In genomic region chr21:43938751-43939442, GRCh38 we compare ENCODE assay signal across 7 cellular contexts.
DNase-seq lines count a peak whose midpoint lies in the region; ATAC-seq and TF ChIP-seq lines count a peak whose summit lies in the region.

No MANE protein-coding gene starts in this region.

- WGBS in lower leg skin, 2 donors, result 37 to 38% methylated on average over 27 to 28 of the region's 30 CpGs

- peak; percentile 99 for TF ChIP-seq CTCF in GM13977 (IDR thresholded peaks at IDR 0.05; ENCODE audit: extremely low read depth, insufficient read depth, missing control alignments)
- peak; percentile 75 for TF ChIP-seq CTCF in HFFc6 (IDR thresholded peaks at IDR 0.05)
- peak; percentile 51 for TF ChIP-seq CTCF in coronary artery (IDR thresholded peaks at IDR 0.05)
- peak in 1 of 3 donors; percentile 53 for TF ChIP-seq CTCF in lower leg skin (IDR thresholded peaks at IDR 0.05)

- in situ Hi-C loops in GM13977 (cut with MboI; ENCODE audit: low pct_unique_long_range_greater_than_20kb, low sequenced_read_pairs, unreplicated experiment), result no loop called here

- CTCF ChIA-PET in activated CD4-positive, alpha-beta T cell treated with anti-CD3 and anti-CD28 coated beads for 36 hours (lab: Charles Lee), result interaction anchor here (0.6 to 5.1 kb wide), 20 partner anchors 9 to 854 kb away, joined by 3 to 22 read pairs (median 4); no protein-coding TSS in a partner anchor

- H3K4me3 ChIP-seq in coronary artery, result peak overlapping the region; percentile 62
- H3K4me3 ChIP-seq in lower leg skin (ENCODE audit: low read depth, poor library complexity, severe bottlenecking), result no peak overlapping the region

- no peak overlapping the region for H3K27ac Mint-ChIP-seq in HFFc6
- H3K27ac Mint-ChIP-seq in activated CD4-positive, alpha-beta T cell treated with anti-CD3 and anti-CD28 coated beads for 36 hours, result peak overlapping the region; percentile 86

- peak; percentile 98 for ATAC-seq in activated CD4-positive, alpha-beta T cell treated with anti-CD3 and anti-CD28 coated beads for 36 hours

- H3K9me3 Mint-ChIP-seq in HFFc6, result no peaks in the 10 kb centered on the region
- H3K9me3 Mint-ChIP-seq in activated CD4-positive, alpha-beta T cell treated with anti-CD3 and anti-CD28 coated beads for 36 hours (ENCODE audit: low read depth), result no peaks in the 10 kb centered on the region

- H3K27me3 Mint-ChIP-seq in HFFc6 (ENCODE audit: insufficient read depth), result no peaks in the 10 kb centered on the region; the same call in 1 of the 2 replicates
- H3K27me3 Mint-ChIP-seq in activated CD4-positive, alpha-beta T cell treated with anti-CD3 and anti-CD28 coated beads for 36 hours, result no peaks in the 10 kb centered on the region

- H3K27ac ChIP-seq in coronary artery, result no peak overlapping the region

- no peak for TF ChIP-seq POLR2A in lower leg skin (IDR thresholded peaks at IDR 0.05)

- no peak overlapping the region for H3K4me3 Mint-ChIP-seq in HFFc6
- H3K4me3 Mint-ChIP-seq in activated CD4-positive, alpha-beta T cell treated with anti-CD3 and anti-CD28 coated beads for 36 hours, result peak overlapping the region; percentile 76

- H3K36me3 Mint-ChIP-seq in HFFc6 (ENCODE audit: low read depth), result no peaks in the 10 kb centered on the region
- H3K36me3 Mint-ChIP-seq in activated CD4-positive, alpha-beta T cell treated with anti-CD3 and anti-CD28 coated beads for 36 hours (ENCODE audit: low read depth), result peaks cover 7% of the 10 kb centered on the region

- no peaks in the 10 kb centered on the region for H3K4me1 Mint-ChIP-seq in HFFc6 (ENCODE audit: low read depth)
- peaks cover 19% of the 10 kb centered on the region for H3K4me1 Mint-ChIP-seq in activated CD4-positive, alpha-beta T cell treated with anti-CD3 and anti-CD28 coated beads for 36 hours

- DNase-seq in GM13977 (ENCODE audit: low spot score) (peak; percentile 92), HFFc6 (no peak), NAMALWA (ENCODE audit: low spot score) (peak; percentile 91), coronary artery (ENCODE audit: low spot score) (no peak), lower leg skin (ENCODE audit: low spot score in 2 of 2) (peak; percentile 70 to 94)
- peak; percentile 95 for DNase-seq in activated CD4-positive, alpha-beta T cell treated with anti-CD3 and anti-CD28 coated beads for 36 hours
- DNase-seq in stimulated activated CD4-positive, alpha-beta T cell treated with anti-CD3 and anti-CD28 coated beads, TNF-alpha, amount 100 ng/mL, for 1 hour (ENCODE audit: low read depth in 3 of 3, low spot score in 1 of 3), result peak; percentile 74 to 85 (median 80)

- POLR2A ChIA-PET in activated CD4-positive, alpha-beta T cell treated with anti-CD3 and anti-CD28 coated beads for 36 hours (lab: Charles Lee), result no interaction called here

- intact Hi-C loops in activated CD4-positive, alpha-beta T cell treated with anti-CD3 and anti-CD28 coated beads for 36 hours (cut with DNase I, micrococcal nuclease), result loop anchor here (1.0 to 5.0 kb wide), 8 partner anchors 16 to 220 kb away; partner anchors contain the start of genes PDXK (in 1 of the 2) and RRP1 (in 1 of the 2)
- intact Hi-C loops in lower leg skin (cut with DNase I; ENCODE audit: low total_unique reads), result no loop called here

Comparison
In these comparisons a context has a peak if more than half of its experiments do, and no peak if none do; other contexts are left out.
1. DNase-seq: peak in GM13977 (single experiment), NAMALWA (single experiment), activated CD4-positive, alpha-beta T cell treated with anti-CD3 and anti-CD28 coated beads for 36 hours (single experiment), lower leg skin (2 of 2) and stimulated activated CD4-positive, alpha-beta T cell treated with anti-CD3 and anti-CD28 coated beads, TNF-alpha, amount 100 ng/mL, for 1 hour (3 of 3); none in HFFc6 (single experiment) and coronary artery (single experiment).